ENCODE assay signal across 19 cellular contexts in the genomic region with DNA sequence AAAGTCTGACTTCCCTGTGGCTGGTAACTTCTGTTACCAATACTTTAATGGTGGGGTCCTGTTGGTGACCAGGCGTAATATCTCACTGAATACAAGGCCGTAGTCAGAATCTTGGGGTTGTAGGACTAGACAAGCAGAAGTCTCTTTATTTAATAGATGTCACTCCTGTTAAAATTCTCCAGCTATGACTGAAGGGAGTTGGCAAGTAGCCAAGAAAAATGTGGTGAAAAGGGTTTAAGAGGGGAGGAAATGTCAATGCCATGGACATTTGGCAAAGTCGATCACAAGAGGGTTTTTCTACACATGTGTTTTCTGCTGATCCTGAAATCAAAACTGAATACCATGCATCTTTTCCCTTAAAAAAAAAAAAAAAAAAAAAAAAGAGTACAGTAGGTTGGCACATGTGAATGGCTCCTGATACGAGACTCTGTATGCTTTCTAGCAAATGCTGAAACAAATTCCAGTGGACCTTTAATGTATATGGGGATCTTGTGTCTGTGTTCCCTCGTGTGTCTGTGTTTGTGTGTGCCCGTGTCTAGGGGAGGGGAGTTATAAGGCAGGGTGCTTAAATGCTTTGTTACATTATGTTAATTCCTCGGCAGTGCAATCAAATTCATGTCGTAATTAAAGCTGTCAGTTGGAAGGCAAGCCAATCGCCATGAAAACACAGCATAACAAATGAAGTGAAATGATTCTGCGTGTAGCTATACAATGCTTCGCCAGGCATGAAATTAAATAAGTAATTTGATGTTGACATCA.
A peak's percentile ranks its signal among the peaks of the same experiment; 100 is the strongest.
DNase-seq lines count a peak whose midpoint lies in the region; ATAC-seq and TF ChIP-seq lines count a peak whose summit lies in the region.
"Had no signal": no experiment of that assay in that cellular context is flagged by ENCODE, and none has a peak within 500 bp of the region (broad histone marks: within the 10 kb centered on the region; RNA-seq: fewer than 3 reads in every experiment).

No MANE protein-coding gene starts in this region.

- peak overlapping the region in 1 of 3 experiments; percentile 0 for H3K4me3 Mint-ChIP-seq in nephron
- H3K4me3 Mint-ChIP-seq: activated CD8-positive, alpha-beta memory T cell treated with anti-CD3 and anti-CD28 coated beads, Interleukin-2, amount 10 ng/mL, durations not matched to agents 7 days and 5 days; immature natural killer cell; memory B cell had no signal

- intact Hi-C loops in OCI-LY7 (cut with micrococcal nuclease; ENCODE audit: unreplicated experiment) = no loop called here
- intact Hi-C loops in left colon (cut with DNase I, micrococcal nuclease) = no loop called here

- H3K36me3 Mint-ChIP-seq in nephron (ENCODE audit: low read depth) = peaks cover 14% of the 10 kb centered on the region
- H3K36me3 Mint-ChIP-seq: activated CD8-positive, alpha-beta memory T cell treated with anti-CD3 and anti-CD28 coated beads, Interleukin-2, amount 10 ng/mL, durations not matched to agents 7 days and 5 days; immature natural killer cell had no signal

- no peaks in the 10 kb centered on the region for H3K79me2 ChIP-seq in OCI-LY7 (ENCODE audit: insufficient read depth, low read depth, low read length)
- H3K79me2 ChIP-seq in MM.1S (ENCODE audit: low read length) = no peaks in the 10 kb centered on the region

- peak overlapping the region in 2 of 3 experiments; percentile 1 to 52 for H3K27ac Mint-ChIP-seq in nephron
- H3K27ac Mint-ChIP-seq: activated CD8-positive, alpha-beta memory T cell treated with anti-CD3 and anti-CD28 coated beads, Interleukin-2, amount 10 ng/mL, durations not matched to agents 7 days and 5 days; immature natural killer cell; memory B cell had no signal

- H3K9ac ChIP-seq in MM.1S (ENCODE audit: low read length) = no peak overlapping the region

- H3K27me3 ChIP-seq in MM.1S (replicated peaks; ENCODE audit: insufficient read depth, low read length) = no peaks in the 10 kb centered on the region
- H3K27me3 ChIP-seq: ascending aorta, right lobe of liver had no signal

- H3K4me3 ChIP-seq in OCI-LY7 (ENCODE audit: low read depth, low read length, poor library complexity, severe bottlenecking) (no peak overlapping the region), MM.1S (ENCODE audit: low read length) (no peak overlapping the region)
- H3K4me3 ChIP-seq: ascending aorta, coronary artery, right lobe of liver, thoracic aorta had no signal

- DNase-seq in GDM1 (lab: John Stamatoyannopoulos, UW) (peak; percentile 5), NCI-H1105 treated with DMSO at 0.1 percent for 48 hours (lab: John Stamatoyannopoulos, UW) (peak; percentile 44), OCI-LY7 (ENCODE audit: low spot score) (peak; percentile 7), MM.1S (no peak), iPS-NIHi11 (ENCODE audit: low spot score) (no peak), left colon (no peak)
- no peak for DNase-seq in stimulated activated CD4-positive, alpha-beta T cell treated with anti-CD3 and anti-CD28 coated beads, Interleukin-4, amount 100 ng/mL, for 4 hours
- DNase-seq: activated CD8-positive, alpha-beta memory T cell treated with anti-CD3 and anti-CD28 coated beads, Interleukin-2, amount 10 ng/mL, durations not matched to agents 7 days and 5 days; immature natural killer cell; right lobe of liver; stimulated activated CD4-positive, alpha-beta T cell treated with anti-CD3 and anti-CD28 coated beads, Interleukin-4, amount 100 ng/mL, for 24 hours; T-helper 2 cell had no signal

- CTCF ChIA-PET in OCI-LY7 (lab: Charles Lee; ENCODE audit: unreplicated experiment) = no interaction called here

- H3K9me3 Mint-ChIP-seq in nephron = peaks cover 3% of the 10 kb centered on the region
- H3K9me3 Mint-ChIP-seq: immature natural killer cell, memory B cell had no signal

- H3K27ac ChIP-seq in OCI-LY7 (ENCODE audit: low read depth, low read length, poor library complexity, severe bottlenecking) = no peak overlapping the region
- no peak overlapping the region for H3K27ac ChIP-seq in MM.1S (ENCODE audit: low read length)
- H3K27ac ChIP-seq: ascending aorta, coronary artery, epithelial cell of prostate, right lobe of liver, thoracic aorta had no signal

- H3F3A ChIP-seq in MM.1S (ENCODE audit: insufficient read depth, low read length) = no peaks in the 10 kb centered on the region

- no peaks in the 10 kb centered on the region for H3K36me3 ChIP-seq in OCI-LY7 (ENCODE audit: insufficient read depth, low read length)
- no peaks in the 10 kb centered on the region for H3K36me3 ChIP-seq in MM.1S (replicated peaks; ENCODE audit: insufficient read depth, low read length)
- H3K36me3 ChIP-seq: ascending aorta, right lobe of liver, thoracic aorta had no signal

- H3K4me1 ChIP-seq in OCI-LY7 (ENCODE audit: insufficient read depth, low read length, poor library complexity, severe bottlenecking) (no peaks in the 10 kb centered on the region), MM.1S (ENCODE audit: low read length) (peaks cover 6% of the 10 kb centered on the region; the same call in 1 of the 2 replicates)
- H3K4me1 ChIP-seq: right lobe of liver had no signal

- H3K9me3 ChIP-seq in OCI-LY7 (ENCODE audit: low read length) (no peaks in the 10 kb centered on the region), MM.1S (replicated peaks; ENCODE audit: insufficient read depth, low read length) (no peaks in the 10 kb centered on the region)
- H3K9me3 ChIP-seq: ascending aorta, right lobe of liver, thoracic aorta had no signal

- H3K4me2 ChIP-seq in OCI-LY7 (ENCODE audit: low read length) = no peak overlapping the region
- no peak overlapping the region for H3K4me2 ChIP-seq in MM.1S (ENCODE audit: low read depth, low read length)

- POLR2A ChIA-PET in OCI-LY7 (lab: Charles Lee) = interaction anchor here (1.1 kb wide), 1 partner anchor 10 kb away, joined by 3 read pairs; no protein-coding TSS in a partner anchor

- H3K27me3 Mint-ChIP-seq in nephron (ENCODE audit: low read depth) = peaks cover 4% of the 10 kb centered on the region
- H3K27me3 Mint-ChIP-seq: memory B cell had no signal

- no TSS peak for BruUV-seq in OCI-LY7 (replicated peaks; lab: Mats Ljungman, UMichigan)

- H2AFZ ChIP-seq in OCI-LY7 (ENCODE audit: low read length) (no peak overlapping the region), MM.1S (ENCODE audit: low read length) (no peak overlapping the region)

- H4K20me1 ChIP-seq in OCI-LY7 (ENCODE audit: insufficient read depth, low read length) (no peaks in the 10 kb centered on the region), MM.1S (ENCODE audit: insufficient read depth, low read length) (no peaks in the 10 kb centered on the region)

- TF ChIP-seq CTCF in OCI-LY7 (conservative IDR thresholded peaks at IDR 0.05; ENCODE audit: low read length) (no peak), nephron (IDR thresholded peaks at IDR 0.05; ENCODE audit: unreplicated experiment in 3 of 3) (no peak), MM.1S (IDR thresholded peaks at IDR 0.05; ENCODE audit: low read length) (no peak)

- H3K9me2 ChIP-seq in OCI-LY7 (ENCODE audit: insufficient read depth, low read length) (no peaks in the 10 kb centered on the region), MM.1S (replicated peaks; ENCODE audit: insufficient read depth, low read length) (no peaks in the 10 kb centered on the region)

- ATAC-seq in left colon = no peak
- ATAC-seq: activated CD4-positive, CD25-positive, alpha-beta regulatory T cell treated with anti-CD3 and anti-CD28 coated beads, Interleukin-2, amount 50 U/mL, for 24 hours; activated CD8-positive, alpha-beta memory T cell treated with anti-CD3 and anti-CD28 coated beads, Interleukin-2, amount 10 ng/mL, durations not matched to agents 7 days and 5 days; right lobe of liver had no signal

- H3K4me1 Mint-ChIP-seq in nephron = peaks cover 28% of the 10 kb centered on the region
- H3K4me1 Mint-ChIP-seq: activated CD8-positive, alpha-beta memory T cell treated with anti-CD3 and anti-CD28 coated beads, Interleukin-2, amount 10 ng/mL, durations not matched to agents 7 days and 5 days; immature natural killer cell; memory B cell had no signal

Comparison
In these comparisons a context has a peak if more than half of its experiments do, and no peak if none do; other contexts are left out.
1. DNase-seq: peak in GDM1 (single experiment), NCI-H1105 treated with DMSO at 0.1 percent for 48 hours (single experiment) and OCI-LY7 (single experiment); none in MM.1S (single experiment), iPS-NIHi11 (single experiment), stimulated activated CD4-positive, alpha-beta T cell treated with anti-CD3 and anti-CD28 coated beads, Interleukin-4, amount 100 ng/mL, for 4 hours (0 of 2) and left colon (0 of 2).